ENCODE assay signal across 1 cellular context in genomic region chr7:127651556-127652332, GRCh38.
TF ChIP-seq lines count a peak whose summit lies in the region.

SND1 (plus strand) TSS chr7:127652194; CDS start chr7:127652374, 180 bp downstream.

TF ChIP-seq in K562, 482 proteins besides CTCF, POLR2A, EP300 and RAD21 (continued from another document and continues in another):
- TF ChIP-seq ZNF41 (CRISPR knock-in tag; conservative IDR thresholded peaks at IDR 0.05) (0 out of 2 replicates have a peak, but pooled peaks have one; percentile 62), DACH1 (IDR thresholded peaks at IDR 0.05; ENCODE audit: partially characterized antibody) (no peak), ILF3 (IDR thresholded peaks at IDR 0.05; ENCODE audit: borderline replicate concordance) (no peak), CTBP1 (IDR thresholded peaks at IDR 0.05; ENCODE audit: borderline replicate concordance) (peak; percentile 88; the same call in 1 of the 2 replicates), ZBTB26 (CRISPR knock-in tag; IDR thresholded peaks at IDR 0.05) (no peak), PHF8 (IDR thresholded peaks at IDR 0.05; ENCODE audit: borderline replicate concordance, low read length) (peak; percentile 96), SOX6 (IDR thresholded peaks at IDR 0.05) (0 out of 2 replicates have a peak, but pooled peaks have one; percentile 24), ZFP1 (CRISPR knock-in tag; IDR thresholded peaks at IDR 0.05) (peak; percentile 33; the same call in 1 of the 2 replicates), ZHX1 (conservative IDR thresholded peaks at IDR 0.05; ENCODE audit: low read length) (no peak), TRIM28 (IDR thresholded peaks at IDR 0.05) (peak; percentile 62; the same call in 1 of the 2 replicates), PCBP2 (IDR thresholded peaks at IDR 0.05; ENCODE audit: low read depth, low read length, poor library complexity, severe bottlenecking) (no peak), ZBTB40 (IDR thresholded peaks at IDR 0.05) (peak; percentile 94), ZBTB40 (CRISPR knock-in tag; IDR thresholded peaks at IDR 0.05) (no peak), HIVEP1 (CRISPR knock-in tag; IDR thresholded peaks at IDR 0.05) (no peak), PRMT5 (CRISPR knock-in tag; IDR thresholded peaks at IDR 0.05) (no peak), RBM25 (IDR thresholded peaks at IDR 0.05; ENCODE audit: low read depth, low read length, severe bottlenecking) (peak; percentile 98), ZNF124 (CRISPR knock-in tag; IDR thresholded peaks at IDR 0.05) (no peak), ZNF699 (CRISPR knock-in tag; IDR thresholded peaks at IDR 0.05; ENCODE audit: insufficient replicate concordance) (no peak), PHF21A (IDR thresholded peaks at IDR 0.05; ENCODE audit: borderline replicate concordance, low read depth) (peak; percentile 80; the same call in 1 of the 2 replicates), KLF6 (CRISPR knock-in tag; IDR thresholded peaks at IDR 0.05; ENCODE audit: borderline replicate concordance) (peak; percentile 98), SRSF1 (IDR thresholded peaks at IDR 0.05; ENCODE audit: low read depth, low read length) (no peak), RBBP5 (IDR thresholded peaks at IDR 0.05; ENCODE audit: borderline replicate concordance, insufficient read depth, low read length, poor library complexity, severe bottlenecking) (peak; percentile 95), NEUROD1 (IDR thresholded peaks at IDR 0.05; ENCODE audit: borderline replicate concordance, low read depth, low read length, partially characterized antibody) (peak; percentile 67), SREBF1 (IDR thresholded peaks at IDR 0.05; ENCODE audit: borderline replicate concordance, low read depth, low read length) (no peak), CGGBP1 (CRISPR knock-in tag; IDR thresholded peaks at IDR 0.05) (0 out of 2 replicates have a peak, but pooled peaks have one; percentile 67), CXXC5 (CRISPR knock-in tag; IDR thresholded peaks at IDR 0.05) (peak; percentile 89), MTA2 (IDR thresholded peaks at IDR 0.05; ENCODE audit: low read depth) (peak; percentile 35; the same call in 1 of the 2 replicates), ZBTB43 (CRISPR knock-in tag; IDR thresholded peaks at IDR 0.05) (peak; percentile 88; the same call in 1 of the 2 replicates), KAT7 (CRISPR knock-in tag; IDR thresholded peaks at IDR 0.05; ENCODE audit: borderline replicate concordance) (peak; percentile 93), ZNF217 (CRISPR knock-in tag; IDR thresholded peaks at IDR 0.05) (no peak), ZNF507 (tag; conservative IDR thresholded peaks at IDR 0.05) (no peak), RFX7 (CRISPR knock-in tag; IDR thresholded peaks at IDR 0.05) (no peak), NR2C1 (IDR thresholded peaks at IDR 0.05) (peak; percentile 87), NR2C1 (tag; IDR thresholded peaks at IDR 0.05) (peak; percentile 89), HMGN3 (IDR thresholded peaks at IDR 0.05; ENCODE audit: borderline replicate concordance, extremely low read depth, insufficient read length, low read depth, low read length) (peak; percentile 95), NR3C1 (CRISPR knock-in tag; IDR thresholded peaks at IDR 0.05) (peak; percentile 71; the same call in 1 of the 2 replicates), EZH2 (IDR thresholded peaks at IDR 0.05; ENCODE audit: borderline replicate concordance, low read depth, low read length) (no peak), RAD51 (IDR thresholded peaks at IDR 0.05; ENCODE audit: borderline replicate concordance, low read depth) (peak; percentile 36; the same call in 1 of the 2 replicates)
- TF ChIP-seq, protein P1, sequence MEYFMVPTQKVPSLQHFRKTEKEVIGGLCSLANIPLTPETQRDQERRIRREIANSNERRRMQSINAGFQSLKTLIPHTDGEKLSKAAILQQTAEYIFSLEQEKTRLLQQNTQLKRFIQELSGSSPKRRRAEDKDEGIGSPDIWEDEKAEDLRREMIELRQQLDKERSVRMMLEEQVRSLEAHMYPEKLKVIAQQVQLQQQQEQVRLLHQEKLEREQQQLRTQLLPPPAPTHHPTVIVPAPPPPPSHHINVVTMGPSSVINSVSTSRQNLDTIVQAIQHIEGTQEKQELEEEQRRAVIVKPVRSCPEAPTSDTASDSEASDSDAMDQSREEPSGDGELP (CRISPR knock-in tag; IDR thresholded peaks at IDR 0.05; ENCODE audit: borderline replicate concordance), result peak; percentile 87
- TF ChIP-seq, protein P2, sequence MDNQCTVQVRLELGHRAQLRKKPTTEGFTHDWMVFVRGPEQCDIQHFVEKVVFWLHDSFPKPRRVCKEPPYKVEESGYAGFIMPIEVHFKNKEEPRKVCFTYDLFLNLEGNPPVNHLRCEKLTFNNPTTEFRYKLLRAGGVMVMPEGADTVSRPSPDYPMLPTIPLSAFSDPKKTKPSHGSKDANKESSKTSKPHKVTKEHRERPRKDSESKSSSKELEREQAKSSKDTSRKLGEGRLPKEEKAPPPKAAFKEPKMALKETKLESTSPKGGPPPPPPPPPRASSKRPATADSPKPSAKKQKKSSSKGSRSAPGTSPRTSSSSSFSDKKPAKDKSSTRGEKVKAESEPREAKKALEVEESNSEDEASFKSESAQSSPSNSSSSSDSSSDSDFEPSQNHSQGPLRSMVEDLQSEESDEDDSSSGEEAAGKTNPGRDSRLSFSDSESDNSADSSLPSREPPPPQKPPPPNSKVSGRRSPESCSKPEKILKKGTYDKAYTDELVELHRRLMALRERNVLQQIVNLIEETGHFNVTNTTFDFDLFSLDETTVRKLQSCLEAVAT (IDR thresholded peaks at IDR 0.05), result peak; percentile 16 to 89; a peak in 1 of 4 replicates
- TF ChIP-seq, protein P3, sequence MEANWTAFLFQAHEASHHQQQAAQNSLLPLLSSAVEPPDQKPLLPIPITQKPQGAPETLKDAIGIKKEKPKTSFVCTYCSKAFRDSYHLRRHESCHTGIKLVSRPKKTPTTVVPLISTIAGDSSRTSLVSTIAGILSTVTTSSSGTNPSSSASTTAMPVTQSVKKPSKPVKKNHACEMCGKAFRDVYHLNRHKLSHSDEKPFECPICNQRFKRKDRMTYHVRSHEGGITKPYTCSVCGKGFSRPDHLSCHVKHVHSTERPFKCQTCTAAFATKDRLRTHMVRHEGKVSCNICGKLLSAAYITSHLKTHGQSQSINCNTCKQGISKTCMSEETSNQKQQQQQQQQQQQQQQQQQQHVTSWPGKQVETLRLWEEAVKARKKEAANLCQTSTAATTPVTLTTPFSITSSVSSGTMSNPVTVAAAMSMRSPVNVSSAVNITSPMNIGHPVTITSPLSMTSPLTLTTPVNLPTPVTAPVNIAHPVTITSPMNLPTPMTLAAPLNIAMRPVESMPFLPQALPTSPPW (CRISPR knock-in tag; IDR thresholded peaks at IDR 0.05), result peak; percentile 89
